ENCODE assay signal across 18 cellular contexts in the genomic region with DNA sequence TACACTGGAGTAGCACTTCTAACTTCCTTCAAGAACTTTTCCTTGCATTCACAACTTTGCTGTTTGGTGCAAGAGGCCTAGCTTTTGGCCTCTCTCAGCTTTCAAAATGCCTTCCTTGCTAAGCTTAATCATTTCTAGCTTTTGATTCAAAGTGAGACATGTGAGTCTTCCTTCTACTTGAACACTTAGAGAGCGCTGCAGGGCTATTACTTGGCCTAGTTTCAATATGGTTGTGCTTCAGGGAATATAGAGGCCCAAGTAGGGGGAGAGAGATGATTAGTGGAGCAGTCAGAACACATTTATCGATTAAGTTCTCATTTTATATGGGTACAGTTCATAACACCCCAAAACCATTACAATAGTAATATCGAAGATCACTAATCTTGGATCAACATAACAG. TPM values are rescaled to one million over a fixed set of nuclear protein-coding genes. Genes with fewer than 3 reads are reported as not detected.
DNase-seq lines count a peak whose midpoint lies in the region; ATAC-seq and FAIRE-seq lines count a peak whose summit lies in the region.
"Had no signal": no experiment of that assay in that cellular context is flagged by ENCODE, and none has a peak within 500 bp of the region (broad histone marks: within the 10 kb centered on the region; RNA-seq: fewer than 3 reads in every experiment).

No MANE protein-coding gene starts in this region.

- H3K9me3 Mint-ChIP-seq in activated CD8-positive, alpha-beta memory T cell treated with anti-CD3 and anti-CD28 coated beads, Interleukin-2, amount 10 ng/mL, durations not matched to agents 7 days and 5 days (ENCODE audit: low read depth) = no peaks in the 10 kb centered on the region
- no peaks in the 10 kb centered on the region for H3K9me3 Mint-ChIP-seq in activated naive CD8-positive, alpha-beta T cell (ENCODE audit: low read depth)
- H3K9me3 Mint-ChIP-seq: activated CD4-positive, alpha-beta T cell treated with anti-CD3 and anti-CD28 coated beads, Interleukin-2, amount 10 ng/mL, durations not matched to agents 7 days and 5 days; CD4-positive, alpha-beta memory T cell had no signal

- H3K27ac Mint-ChIP-seq in activated CD8-positive, alpha-beta memory T cell treated with anti-CD3 and anti-CD28 coated beads, Interleukin-2, amount 10 ng/mL, durations not matched to agents 7 days and 5 days = peak overlapping the region; percentile 78
- H3K27ac Mint-ChIP-seq in activated naive CD8-positive, alpha-beta T cell = peak overlapping the region; percentile 47
- H3K27ac Mint-ChIP-seq: activated CD4-positive, alpha-beta T cell treated with anti-CD3 and anti-CD28 coated beads, Interleukin-2, amount 10 ng/mL, durations not matched to agents 7 days and 5 days had no signal

- DNase-seq in activated CD8-positive, alpha-beta memory T cell treated with anti-CD3 and anti-CD28 coated beads, Interleukin-2, amount 10 ng/mL, durations not matched to agents 7 days and 5 days = peak; percentile 42
- DNase-seq in activated CD8-positive, alpha-beta memory T cell treated with anti-CD3 and anti-CD28 coated beads, Interleukin-2, amount 50 U/mL, for 4 hours = no peak
- DNase-seq in GM19239 (ENCODE audit: insufficient read length, low spot score) (no peak), AML-193 (lab: John Stamatoyannopoulos, UW) (no peak), mucosa of gallbladder (ENCODE audit: low spot score) (no peak), SW480 (ENCODE audit: low spot score) (no peak)
- DNase-seq: activated CD4-positive, alpha-beta T cell treated with anti-CD3 and anti-CD28 coated beads, Interleukin-2, amount 10 ng/mL, durations not matched to agents 7 days and 5 days; activated naive CD4-positive, alpha-beta T cell treated with Interleukin-2 at 50 U/mL for 16 hours; CD4-positive, alpha-beta memory T cell; HCEC 1CT; IMR-90; left ventricle myocardium inferior; MV-4-11; NCI-H82; retina had no signal

- CTCF ChIA-PET in activated CD8-positive, alpha-beta memory T cell treated with anti-CD3 and anti-CD28 coated beads, Interleukin-2, amount 10 ng/mL, durations not matched to agents 7 days and 5 days (lab: Charles Lee) = interaction anchor here (0.7 to 2.4 kb wide), 8 partner anchors 9 to 545 kb away, joined by 3 to 9 read pairs (median 4); a partner anchor contains a TSS

- FAIRE-seq in GM19239 (lab: Jason Lieb, UNC) = peak; percentile 68
- FAIRE-seq: GM12891 had no signal

- peaks cover 49% of the 10 kb centered on the region for H3K36me3 Mint-ChIP-seq in activated CD8-positive, alpha-beta memory T cell treated with anti-CD3 and anti-CD28 coated beads, Interleukin-2, amount 10 ng/mL, durations not matched to agents 7 days and 5 days
- peaks cover 7% of the 10 kb centered on the region for H3K36me3 Mint-ChIP-seq in activated naive CD8-positive, alpha-beta T cell

- H3K4me3 Mint-ChIP-seq in activated CD8-positive, alpha-beta memory T cell treated with anti-CD3 and anti-CD28 coated beads, Interleukin-2, amount 10 ng/mL, durations not matched to agents 7 days and 5 days = no peak overlapping the region
- H3K4me3 Mint-ChIP-seq in activated naive CD8-positive, alpha-beta T cell = no peak overlapping the region
- H3K4me3 Mint-ChIP-seq: activated CD4-positive, alpha-beta T cell treated with anti-CD3 and anti-CD28 coated beads, Interleukin-2, amount 10 ng/mL, durations not matched to agents 7 days and 5 days; CD4-positive, alpha-beta memory T cell had no signal

- peak; percentile 92 for ATAC-seq in activated CD8-positive, alpha-beta memory T cell treated with anti-CD3 and anti-CD28 coated beads, Interleukin-2, amount 10 ng/mL, durations not matched to agents 7 days and 5 days
- peak; percentile 77 for ATAC-seq in HG03039 (IDR thresholded peaks at IDR 0.05; ENCODE audit: unreplicated experiment)

- H3K4me1 Mint-ChIP-seq in activated CD8-positive, alpha-beta memory T cell treated with anti-CD3 and anti-CD28 coated beads, Interleukin-2, amount 10 ng/mL, durations not matched to agents 7 days and 5 days = peaks cover 18% of the 10 kb centered on the region
- H3K4me1 Mint-ChIP-seq in activated naive CD8-positive, alpha-beta T cell (ENCODE audit: low read depth) = peaks cover 2% of the 10 kb centered on the region

- no peaks in the 10 kb centered on the region for H3K27me3 Mint-ChIP-seq in activated CD8-positive, alpha-beta memory T cell treated with anti-CD3 and anti-CD28 coated beads, Interleukin-2, amount 10 ng/mL, durations not matched to agents 7 days and 5 days
- no peaks in the 10 kb centered on the region for H3K27me3 Mint-ChIP-seq in activated naive CD8-positive, alpha-beta T cell
- H3K27me3 Mint-ChIP-seq: activated CD4-positive, alpha-beta T cell treated with anti-CD3 and anti-CD28 coated beads, Interleukin-2, amount 10 ng/mL, durations not matched to agents 7 days and 5 days; CD4-positive, alpha-beta memory T cell had no signal

RNA-seq across cellular contexts. Expression of a gene that starts 12.4 kb away (rescaled TPM):
- total RNA-seq in activated CD8-positive, alpha-beta memory T cell treated with anti-CD3 and anti-CD28 coated beads, Interleukin-2, amount 10 ng/mL, durations not matched to agents 7 days and 5 days = 10 to 100 TPM; 44.2 to 56.4 TPM
- 30.0 TPM for total RNA-seq in mucosa of gallbladder

RNA-seq across cellular contexts. Expression of a gene that starts 47.8 kb away (rescaled TPM):
- total RNA-seq in activated CD8-positive, alpha-beta memory T cell treated with anti-CD3 and anti-CD28 coated beads, Interleukin-2, amount 10 ng/mL, durations not matched to agents 7 days and 5 days = 10 to 100 TPM in 1 of 2 experiments, 1 to 10 TPM in 1; 9.5 to 14.6 TPM
- total RNA-seq in mucosa of gallbladder = 16.1 TPM

RNA-seq across cellular contexts. Expression of a gene that starts 52.9 kb away (rescaled TPM):
- under 1 TPM; 0.73 to 0.79 TPM for total RNA-seq in activated CD8-positive, alpha-beta memory T cell treated with anti-CD3 and anti-CD28 coated beads, Interleukin-2, amount 10 ng/mL, durations not matched to agents 7 days and 5 days
- 0.92 TPM for total RNA-seq in mucosa of gallbladder
- total RNA-seq: CD4-positive, alpha-beta memory T cell had no signal
